In the genomic region with DNA sequence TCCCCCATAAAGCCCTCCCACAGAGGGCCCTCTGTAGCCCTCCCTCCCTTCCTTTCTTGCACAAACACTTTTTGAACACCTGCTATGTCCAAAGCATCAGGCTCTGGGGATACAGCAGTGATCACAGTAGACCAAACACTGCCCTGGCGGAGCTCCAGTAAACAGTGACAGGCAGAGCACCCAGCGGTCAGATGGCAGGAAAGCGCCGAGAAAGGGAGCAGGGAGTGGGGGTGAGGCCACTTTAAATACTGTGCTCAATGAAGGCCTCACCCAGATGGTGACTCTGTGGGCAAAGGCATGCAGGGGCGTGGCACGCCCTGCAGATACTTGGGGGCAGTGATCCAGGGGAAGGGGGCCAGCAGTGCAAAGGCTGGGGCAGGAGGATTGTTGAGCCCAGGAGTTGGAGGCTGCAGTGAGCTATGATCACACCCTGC, we compare ENCODE assay signal across 1 cellular context.
TF ChIP-seq lines count a peak whose summit lies in the region.

No MANE protein-coding gene starts in this region.

TF ChIP-seq in HepG2, 621 proteins besides CTCF, POLR2A, EP300 and RAD21 (continued from another document and continues in another):
- no peak for TF ChIP-seq CERS6 (CRISPR knock-in tag; IDR thresholded peaks at IDR 0.05)
- TF ChIP-seq IKZF1 (IDR thresholded peaks at IDR 0.05): no peak
- TF ChIP-seq, protein P1, sequence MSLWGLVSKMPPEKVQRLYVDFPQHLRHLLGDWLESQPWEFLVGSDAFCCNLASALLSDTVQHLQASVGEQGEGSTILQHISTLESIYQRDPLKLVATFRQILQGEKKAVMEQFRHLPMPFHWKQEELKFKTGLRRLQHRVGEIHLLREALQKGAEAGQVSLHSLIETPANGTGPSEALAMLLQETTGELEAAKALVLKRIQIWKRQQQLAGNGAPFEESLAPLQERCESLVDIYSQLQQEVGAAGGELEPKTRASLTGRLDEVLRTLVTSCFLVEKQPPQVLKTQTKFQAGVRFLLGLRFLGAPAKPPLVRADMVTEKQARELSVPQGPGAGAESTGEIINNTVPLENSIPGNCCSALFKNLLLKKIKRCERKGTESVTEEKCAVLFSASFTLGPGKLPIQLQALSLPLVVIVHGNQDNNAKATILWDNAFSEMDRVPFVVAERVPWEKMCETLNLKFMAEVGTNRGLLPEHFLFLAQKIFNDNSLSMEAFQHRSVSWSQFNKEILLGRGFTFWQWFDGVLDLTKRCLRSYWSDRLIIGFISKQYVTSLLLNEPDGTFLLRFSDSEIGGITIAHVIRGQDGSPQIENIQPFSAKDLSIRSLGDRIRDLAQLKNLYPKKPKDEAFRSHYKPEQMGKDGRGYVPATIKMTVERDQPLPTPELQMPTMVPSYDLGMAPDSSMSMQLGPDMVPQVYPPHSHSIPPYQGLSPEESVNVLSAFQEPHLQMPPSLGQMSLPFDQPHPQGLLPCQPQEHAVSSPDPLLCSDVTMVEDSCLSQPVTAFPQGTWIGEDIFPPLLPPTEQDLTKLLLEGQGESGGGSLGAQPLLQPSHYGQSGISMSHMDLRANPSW (CRISPR knock-in tag; IDR thresholded peaks at IDR 0.05; ENCODE audit: borderline replicate concordance): no peak
- TF ChIP-seq SALL1 (CRISPR knock-in tag; IDR thresholded peaks at IDR 0.05): peak; percentile 52; the same call in 1 of the 2 replicates
- TF ChIP-seq HMG20B (CRISPR knock-in tag; conservative IDR thresholded peaks at IDR 0.05): 0 out of 2 replicates have a peak, but pooled peaks have one; percentile 22
- no peak for TF ChIP-seq SATB2 (CRISPR knock-in tag; IDR thresholded peaks at IDR 0.05)
- no peak for TF ChIP-seq HOXA3 (CRISPR knock-in tag; IDR thresholded peaks at IDR 0.05)
- TF ChIP-seq, protein P2, sequence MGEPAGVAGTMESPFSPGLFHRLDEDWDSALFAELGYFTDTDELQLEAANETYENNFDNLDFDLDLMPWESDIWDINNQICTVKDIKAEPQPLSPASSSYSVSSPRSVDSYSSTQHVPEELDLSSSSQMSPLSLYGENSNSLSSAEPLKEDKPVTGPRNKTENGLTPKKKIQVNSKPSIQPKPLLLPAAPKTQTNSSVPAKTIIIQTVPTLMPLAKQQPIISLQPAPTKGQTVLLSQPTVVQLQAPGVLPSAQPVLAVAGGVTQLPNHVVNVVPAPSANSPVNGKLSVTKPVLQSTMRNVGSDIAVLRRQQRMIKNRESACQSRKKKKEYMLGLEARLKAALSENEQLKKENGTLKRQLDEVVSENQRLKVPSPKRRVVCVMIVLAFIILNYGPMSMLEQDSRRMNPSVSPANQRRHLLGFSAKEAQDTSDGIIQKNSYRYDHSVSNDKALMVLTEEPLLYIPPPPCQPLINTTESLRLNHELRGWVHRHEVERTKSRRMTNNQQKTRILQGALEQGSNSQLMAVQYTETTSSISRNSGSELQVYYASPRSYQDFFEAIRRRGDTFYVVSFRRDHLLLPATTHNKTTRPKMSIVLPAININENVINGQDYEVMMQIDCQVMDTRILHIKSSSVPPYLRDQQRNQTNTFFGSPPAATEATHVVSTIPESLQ (CRISPR knock-in tag; conservative IDR thresholded peaks at IDR 0.05): no peak
- TF ChIP-seq ZNF335 (CRISPR knock-in tag; IDR thresholded peaks at IDR 0.05): no peak
- TF ChIP-seq ZUFSP (CRISPR knock-in tag; IDR thresholded peaks at IDR 0.05; ENCODE audit: borderline replicate concordance): no peak
- TF ChIP-seq NR2F6 (IDR thresholded peaks at IDR 0.05): no peak
- TF ChIP-seq NR2F6 (CRISPR knock-in tag; IDR thresholded peaks at IDR 0.05): peak; percentile 22; the same call in 1 of the 2 replicates
- no peak for TF ChIP-seq FOXA1 (IDR thresholded peaks at IDR 0.05)
- TF ChIP-seq FOXA1 (CRISPR knock-in tag; IDR thresholded peaks at IDR 0.05): peak; percentile 47
- TF ChIP-seq ZNF121 (CRISPR knock-in tag; IDR thresholded peaks at IDR 0.05): no peak
- no peak for TF ChIP-seq ZNF256 (CRISPR knock-in tag; conservative IDR thresholded peaks at IDR 0.05)
- no peak for TF ChIP-seq NONO (IDR thresholded peaks at IDR 0.05)
- no peak for TF ChIP-seq NONO (CRISPR knock-in tag; conservative IDR thresholded peaks at IDR 0.05)
- TF ChIP-seq FOXK2 (IDR thresholded peaks at IDR 0.05): no peak
- TF ChIP-seq NPAS2 (CRISPR knock-in tag; IDR thresholded peaks at IDR 0.05; ENCODE audit: borderline replicate concordance): no peak
- TF ChIP-seq NFATC3 (CRISPR knock-in tag; IDR thresholded peaks at IDR 0.05): no peak
- TF ChIP-seq RFX1 (IDR thresholded peaks at IDR 0.05): no peak
- TF ChIP-seq NR2C2 (CRISPR knock-in tag; IDR thresholded peaks at IDR 0.05; ENCODE audit: borderline replicate concordance): no peak
- TF ChIP-seq SAP130 (CRISPR knock-in tag; IDR thresholded peaks at IDR 0.05; ENCODE audit: low read depth): peak; percentile 45; the same call in 1 of the 2 replicates
- TF ChIP-seq TSC22D2 (CRISPR knock-in tag; IDR thresholded peaks at IDR 0.05; ENCODE audit: borderline replicate concordance): no peak
- TF ChIP-seq SAFB2 (CRISPR knock-in tag; IDR thresholded peaks at IDR 0.05; ENCODE audit: borderline replicate concordance, low read depth): no peak
- TF ChIP-seq ATF1 (CRISPR knock-in tag; IDR thresholded peaks at IDR 0.05): no peak
- no peak for TF ChIP-seq TIGD3 (CRISPR knock-in tag; IDR thresholded peaks at IDR 0.05; ENCODE audit: borderline replicate concordance)
- no peak for TF ChIP-seq ZBTB1 (CRISPR knock-in tag; IDR thresholded peaks at IDR 0.05; ENCODE audit: borderline replicate concordance)
- no peak for TF ChIP-seq CC2D1A (CRISPR knock-in tag; IDR thresholded peaks at IDR 0.05)
- TF ChIP-seq ZNF441 (CRISPR knock-in tag; IDR thresholded peaks at IDR 0.05; ENCODE audit: borderline replicate concordance): no peak
- no peak for TF ChIP-seq ZNF570 (CRISPR knock-in tag; IDR thresholded peaks at IDR 0.05; ENCODE audit: borderline replicate concordance)
- TF ChIP-seq SMC3 (IDR thresholded peaks at IDR 0.05; ENCODE audit: low read length): no peak
- TF ChIP-seq PHF20 (CRISPR knock-in tag; IDR thresholded peaks at IDR 0.05): no peak
- peak; percentile 70 for TF ChIP-seq ZFP91 (CRISPR knock-in tag; IDR thresholded peaks at IDR 0.05; ENCODE audit: borderline replicate concordance)
- TF ChIP-seq PHF8 (CRISPR knock-in tag; IDR thresholded peaks at IDR 0.05): no peak
- TF ChIP-seq, protein P3, sequence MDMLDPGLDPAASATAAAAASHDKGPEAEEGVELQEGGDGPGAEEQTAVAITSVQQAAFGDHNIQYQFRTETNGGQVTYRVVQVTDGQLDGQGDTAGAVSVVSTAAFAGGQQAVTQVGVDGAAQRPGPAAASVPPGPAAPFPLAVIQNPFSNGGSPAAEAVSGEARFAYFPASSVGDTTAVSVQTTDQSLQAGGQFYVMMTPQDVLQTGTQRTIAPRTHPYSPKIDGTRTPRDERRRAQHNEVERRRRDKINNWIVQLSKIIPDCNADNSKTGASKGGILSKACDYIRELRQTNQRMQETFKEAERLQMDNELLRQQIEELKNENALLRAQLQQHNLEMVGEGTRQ (IDR thresholded peaks at IDR 0.05; ENCODE audit: low read depth, low read length): no peak
- TF ChIP-seq, protein P3 (CRISPR knock-in tag; IDR thresholded peaks at IDR 0.05; ENCODE audit: borderline replicate concordance): no peak
- TF ChIP-seq FOXC1 (CRISPR knock-in tag; IDR thresholded peaks at IDR 0.05; ENCODE audit: borderline replicate concordance): no peak
- TF ChIP-seq ZBTB7A (CRISPR knock-in tag; IDR thresholded peaks at IDR 0.05): no peak; the same call in 1 of the 2 replicates
- TF ChIP-seq WIZ (CRISPR knock-in tag; IDR thresholded peaks at IDR 0.05): no peak
- peak; percentile 67; the same call in 1 of the 2 replicates for TF ChIP-seq ZBTB43 (CRISPR knock-in tag; conservative IDR thresholded peaks at IDR 0.05)
- TF ChIP-seq FOXA3 (CRISPR knock-in tag; IDR thresholded peaks at IDR 0.05): peak; percentile 41; the same call in 1 of the 2 replicates
- TF ChIP-seq ZFP82 (CRISPR knock-in tag; IDR thresholded peaks at IDR 0.05; ENCODE audit: borderline replicate concordance): no peak
- no peak for TF ChIP-seq ZNF691 (CRISPR knock-in tag; IDR thresholded peaks at IDR 0.05; ENCODE audit: borderline replicate concordance, low read depth)
- 0 out of 2 replicates have a peak, but pooled peaks have one; percentile 16 for TF ChIP-seq ZMAT3 (CRISPR knock-in tag; conservative IDR thresholded peaks at IDR 0.05)
- no peak for TF ChIP-seq ZNF782 (CRISPR knock-in tag; IDR thresholded peaks at IDR 0.05; ENCODE audit: borderline replicate concordance)
- no peak for TF ChIP-seq ZNF629 (CRISPR knock-in tag; conservative IDR thresholded peaks at IDR 0.05)
